28 cellular contexts compared by ENCODE assay signal in the genomic region with DNA sequence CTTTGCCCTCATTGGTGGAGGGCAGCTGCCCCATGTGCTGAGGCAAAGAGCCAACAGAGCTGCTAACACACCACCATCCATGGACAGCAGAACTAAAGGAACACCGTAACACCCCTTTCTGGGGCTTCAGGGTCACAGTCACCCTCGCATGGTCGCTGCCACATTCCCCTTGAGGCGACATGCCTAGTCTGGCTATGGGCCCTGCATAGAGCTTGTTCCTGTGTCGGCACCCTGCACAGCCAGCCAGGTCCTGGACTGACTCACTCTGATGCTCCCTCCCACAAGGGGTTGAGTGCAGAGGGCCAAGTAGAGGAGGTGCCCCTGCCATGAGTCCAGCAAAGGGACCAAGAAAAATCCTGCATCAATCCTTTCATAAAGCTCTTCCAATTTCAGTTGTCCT.
"Had no signal": no experiment of that assay in that cellular context is flagged by ENCODE, and none has a peak within 500 bp of the region (broad histone marks: within the 10 kb centered on the region; RNA-seq: fewer than 3 reads in every experiment).

No MANE protein-coding gene starts in this region.

- H3K9me3 ChIP-seq: colonic mucosa, esophagus muscularis mucosa had no signal

- H3K4me1 ChIP-seq: colonic mucosa, gastroesophageal sphincter had no signal

- H3K36me3 ChIP-seq: brain microvascular endothelial cell, colonic mucosa, esophagus muscularis mucosa, gastroesophageal sphincter, heart right ventricle had no signal

- DNase-seq: activated CD4-positive, alpha-beta memory T cell treated with anti-CD3 and anti-CD28 coated beads, Interleukin-2, amount 10 ng/mL, durations not matched to agents 7 days and 5 days; activated CD4-positive, alpha-beta T cell treated with anti-CD3 and anti-CD28 coated beads for 36 hours; activated CD4-positive, alpha-beta T cell treated with anti-CD3 and anti-CD28 coated beads, Interleukin-2, amount 10 ng/mL, durations not matched to agents 7 days and 5 days; activated CD4-positive, alpha-beta T cell treated with anti-CD3 and anti-CD28 coated beads, Interleukin-2, amount 50 U/mL, for 4 hours; activated CD4-positive, CD25-positive, alpha-beta regulatory T cell treated with anti-CD3 and anti-CD28 coated beads, Interleukin-2, amount 50 U/mL, for 72 hours; activated CD8-positive, alpha-beta memory T cell treated with anti-CD3 and anti-CD28 coated beads, Interleukin-2, amount 50 U/mL, for 48 hours; activated gamma-delta T cell; activated naive CD4-positive, alpha-beta T cell; activated naive CD4-positive, alpha-beta T cell treated with anti-CD3 and anti-CD28 coated beads, Interleukin-2, amount 10 ng/mL, durations not matched to agents 7 days and 5 days; activated naive CD8-positive, alpha-beta T cell treated with anti-CD3 and anti-CD28 coated beads, Interleukin-2, amount 10 ng/mL, durations not matched to agents 7 days and 5 days; activated T-cell treated with anti-CD3 and anti-CD28 coated beads for 4 hours; activated T-cell treated with anti-CD3 and anti-CD28 coated beads, Interleukin-2, amount 50 U/mL, for 24 hours; activated T-cell treated with anti-CD3 and anti-CD28 coated beads, Interleukin-2, amount 50 U/mL, for 72 hours; anterior cingulate cortex; brain microvascular endothelial cell; central memory CD4-positive, alpha-beta T cell; cerebellar nuclear complex; colonic mucosa; effector memory CD4-positive, alpha-beta T cell; endodermal cell; foreskin melanocyte; heart right ventricle; T-helper 1 cell; T-helper 17 cell; T1000 had no signal

- H3K27me3 ChIP-seq: brain microvascular endothelial cell, colonic mucosa, esophagus muscularis mucosa, gastroesophageal sphincter, heart right ventricle had no signal

- H3K27ac ChIP-seq: brain microvascular endothelial cell, colonic mucosa, esophagus muscularis mucosa, gastroesophageal sphincter, heart right ventricle had no signal

- H3K4me3 ChIP-seq: colonic mucosa, esophagus muscularis mucosa, gastroesophageal sphincter, heart right ventricle had no signal

- ATAC-seq: activated CD4-positive, alpha-beta T cell treated with anti-CD3 and anti-CD28 coated beads for 36 hours; activated naive CD4-positive, alpha-beta T cell treated with anti-CD3 and anti-CD28 coated beads, Interleukin-2, amount 50 U/mL, for 72 hours; activated T-cell treated with anti-CD3 and anti-CD28 coated beads, Interleukin-2, amount 50 U/mL, for 72 hours; gastroesophageal sphincter; T-helper 17 cell had no signal
